In genomic region chr7:90149428-90149827, GRCh38 we compare ENCODE assay signal across 8 cellular contexts. TPM values are rescaled to one million over a fixed set of nuclear protein-coding genes. Genes with fewer than 3 reads are reported as not detected.
DNase-seq lines count a peak whose midpoint lies in the region; ATAC-seq, FAIRE-seq and TF ChIP-seq lines count a peak whose summit lies in the region.
"Not testable (repeated sequence)": the region's sequence is repeated elsewhere in the genome, so short reads cannot be mapped to it uniquely, and the experiment has no call there.

No MANE protein-coding gene starts in this region.

- TF ChIP-seq RAD21 in A549 (conservative IDR thresholded peaks at IDR 0.05 in 1 of 2, IDR thresholded peaks at IDR 0.05 in 1 of 2), result peak; percentile 44 to 53; a peak in 3 of 5 replicates
- TF ChIP-seq RAD21 in neural cell (conservative IDR thresholded peaks at IDR 0.05), result peak; percentile 55

- not testable (repeated sequence) for H3K4me2 ChIP-seq in A549; neural cell (ENCODE audit: low read length)

- TF ChIP-seq POLR2A in A549 (IDR thresholded peaks at IDR 0.05; ENCODE audit: low read length), result not testable (repeated sequence)

- H3K27ac ChIP-seq in A549; neural cell (ENCODE audit: low read length): not testable (repeated sequence)

- not testable (repeated sequence) for H3K9me2 ChIP-seq in neural cell (ENCODE audit: insufficient read depth, low read length)

- not testable (repeated sequence) for H4K20me1 ChIP-seq in neural cell (ENCODE audit: insufficient read depth)

- not testable (repeated sequence) for H3K9me3 ChIP-seq in A549; neural cell (ENCODE audit: low read length)

- POLR2A ChIA-PET in A549 (lab: Yijun Ruan, JAX); GM10248 (lab: Yijun Ruan, JAX): not testable (repeated sequence)

- not testable (repeated sequence) for FAIRE-seq in A549 (lab: Jason Lieb, UNC)

- not testable (repeated sequence) for TF ChIP-seq EP300 in A549 (IDR thresholded peaks at IDR 0.05); neural cell (conservative IDR thresholded peaks at IDR 0.05; ENCODE audit: poor library complexity, severe bottlenecking)

- not testable (repeated sequence) for H3K79me2 ChIP-seq in neural cell (replicated peaks; ENCODE audit: insufficient read depth, low read length)

- DNase-seq in A549 (ENCODE audit: low read depth in 1 of 2, low spot score in 1 of 2) (peak in 1 of 2 experiments; percentile 18), NCI-H1694 treated with DMSO at 0.1 percent for 48 hours (lab: John Stamatoyannopoulos, UW) (peak; percentile 20), SKM-1 (lab: John Stamatoyannopoulos, UW; ENCODE audit: unreplicated experiment) (peak; percentile 20), glomerular visceral epithelial cell (ENCODE audit: extremely low spot score) (peak; percentile 6)
- DNase-seq in GM10248 (ENCODE audit: extremely low spot score); astrocyte of the cerebellum (ENCODE audit: low read depth): not testable (repeated sequence)

- H3K4me1 ChIP-seq in A549, result not testable (repeated sequence)

- H2AFZ ChIP-seq in neural cell (ENCODE audit: low read depth, low read length), result not testable (repeated sequence)

- CTCF ChIA-PET in A549 (lab: Yijun Ruan, JAX), result interaction anchor here (0.6 kb wide), 1 partner anchor 1906 kb away, joined by 3 read pairs; no protein-coding TSS in a partner anchor
- CTCF ChIA-PET in GM10248 (lab: Yijun Ruan, JAX), result interaction anchor here (0.8 kb wide), 1 partner anchor 109 kb away, joined by 3 read pairs; no protein-coding TSS in a partner anchor

- ATAC-seq in A549 (peak in 1 of 2 experiments; percentile 41; a peak in 2 of 6 replicates), HG02885 (IDR thresholded peaks at IDR 0.05; ENCODE audit: poor library complexity, unreplicated experiment) (peak; percentile 30)

- H3K4me3 ChIP-seq in A549; astrocyte of the cerebellum (ENCODE audit: low read depth, low read length); neural cell (ENCODE audit: low read length): not testable (repeated sequence)

- H3K27me3 ChIP-seq in neural cell (ENCODE audit: insufficient read depth, low read depth, low read length), result not testable (repeated sequence)

- not testable (repeated sequence) for H3K36me3 ChIP-seq in neural cell (ENCODE audit: insufficient read depth, low read length)

- not testable (repeated sequence) for H3F3A ChIP-seq in neural cell (ENCODE audit: insufficient read depth, low read length, poor library complexity, severe bottlenecking)

- H3K9ac ChIP-seq in neural cell (ENCODE audit: low read length), result not testable (repeated sequence)

- TF ChIP-seq CTCF in A549 (IDR thresholded peaks at IDR 0.05), result peak; percentile 48
- TF ChIP-seq CTCF in GM10248 (IDR thresholded peaks at IDR 0.05; ENCODE audit: control extremely low read depth, extremely low read depth, low read depth, missing control alignments), result peak; percentile 44
- TF ChIP-seq CTCF in astrocyte of the cerebellum (IDR thresholded peaks at IDR 0.05; ENCODE audit: low read depth, low read length, missing control alignments), result peak; percentile 54
- peak; percentile 54 for TF ChIP-seq CTCF in neural cell (IDR thresholded peaks at IDR 0.05; ENCODE audit: poor library complexity, severe bottlenecking)

- in situ Hi-C loops in astrocyte of the cerebellum (cut with HindIII; ENCODE audit: low sequenced_read_pairs), result not testable (repeated sequence)

TF ChIP-seq in A549, 52 proteins besides CTCF, POLR2A, EP300 and RAD21:
- 0 out of 3 replicates have a peak, but pooled peaks have one; percentile 22 for TF ChIP-seq SMC3 (IDR thresholded peaks at IDR 0.05)

TF ChIP-seq in neural cell, 6 proteins besides CTCF, POLR2A, EP300 and RAD21:
- peak; percentile 54 for TF ChIP-seq SMC3 (conservative IDR thresholded peaks at IDR 0.05; ENCODE audit: poor library complexity)

RNA-seq across cellular contexts. Expression of gene STEAP1, which starts 4.8 kb away (rescaled TPM):
- polyA plus RNA-seq in A549 (2011; rRNA removed) (76.2 and 81.3 TPM in 2 replicates), A549 (2017; fragmentation: RNase III; extraction: RNeasy Plus Mini Kit Qiagen cat#74134 plus additional on column Dnase treatment) (15.7 to 21.0 TPM (median 20.3 TPM) in 3 replicates), neural cell (not detected in 2 replicates)
- 7.8 and 10.3 TPM in 2 replicates for polyA plus RNA-seq in A549 (2012; cell fraction: cytosol; rRNA removed)
- 3.8 and 5.7 TPM in 2 replicates for polyA plus RNA-seq in A549 (2012; cell fraction: nucleus; rRNA removed)
- polyA minus RNA-seq in A549 (2011; rRNA and poly(A)+ RNA removed), result 8.3 and 9.6 TPM in 2 replicates
- not detected in 2 replicates for polyA minus RNA-seq in neural cell
